2 cellular contexts compared by ENCODE assay signal in the genomic region with DNA sequence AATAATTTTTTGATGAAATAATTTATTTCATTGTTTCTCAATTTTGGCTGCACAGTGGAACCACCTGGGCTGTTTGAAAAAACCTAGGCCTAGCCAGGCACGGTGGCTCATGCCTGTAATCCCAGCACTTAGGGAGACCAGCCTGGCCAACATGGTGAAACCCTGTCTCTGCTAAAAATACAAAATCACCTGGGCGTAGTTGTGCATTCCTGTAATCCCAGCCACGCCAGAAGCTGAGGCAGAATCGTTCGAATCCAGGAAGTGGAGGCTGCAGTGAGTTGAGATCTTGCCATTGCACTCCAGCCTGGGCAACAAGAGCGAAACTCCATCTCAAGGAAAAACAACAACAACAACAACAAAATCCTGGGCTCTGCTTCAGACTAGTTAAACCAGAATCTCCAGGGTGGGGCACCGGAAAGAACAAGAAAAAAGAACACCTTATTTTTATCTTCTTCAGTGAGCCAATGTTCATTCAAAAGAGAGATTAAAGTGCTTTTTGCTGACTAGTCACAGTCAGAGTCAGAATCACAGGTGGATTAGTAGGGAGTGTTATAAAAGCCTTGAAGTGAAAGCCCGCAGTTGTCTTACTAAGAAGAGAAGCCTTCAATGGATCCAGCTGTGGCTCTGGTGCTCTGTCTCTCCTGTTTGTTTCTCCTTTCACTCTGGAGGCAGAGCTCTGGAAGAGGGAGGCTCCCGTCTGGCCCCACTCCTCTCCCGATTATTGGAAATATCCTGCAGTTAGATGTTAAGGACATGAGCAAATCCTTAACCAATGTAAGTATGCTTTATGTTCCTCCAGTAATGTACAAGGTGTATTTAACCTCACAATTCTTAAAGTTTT.
TF ChIP-seq lines count a peak whose summit lies in the region.

A gene (plus strand): TSS at position 516 of the 841 bp plus-strand sequence. CDS start 91 bp downstream, at position 607.

TF ChIP-seq in A549, 52 proteins besides CTCF, POLR2A, EP300 and RAD21:
- TF ChIP-seq JUNB (IDR thresholded peaks at IDR 0.05) (no peak), MAFK (IDR thresholded peaks at IDR 0.05; ENCODE audit: partially characterized antibody) (peak; percentile 19)
- TF ChIP-seq, protein P1, sequence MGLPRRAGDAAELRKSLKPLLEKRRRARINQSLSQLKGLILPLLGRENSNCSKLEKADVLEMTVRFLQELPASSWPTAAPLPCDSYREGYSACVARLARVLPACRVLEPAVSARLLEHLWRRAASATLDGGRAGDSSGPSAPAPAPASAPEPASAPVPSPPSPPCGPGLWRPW (IDR thresholded peaks at IDR 0.05), result no peak

TF ChIP-seq in HepG2, 621 proteins besides CTCF, POLR2A, EP300 and RAD21:
- TF ChIP-seq MAFF (IDR thresholded peaks at IDR 0.05; ENCODE audit: low read depth, low read length), result 0 out of 2 replicates have a peak, but pooled peaks have one; percentile 7
- TF ChIP-seq MAFK (conservative IDR thresholded peaks at IDR 0.05 in 1 of 2, IDR thresholded peaks at IDR 0.05 in 1 of 2; ENCODE audit: low read length in 2 of 2), result peak; percentile 30 to 60
- TF ChIP-seq, protein P2, sequence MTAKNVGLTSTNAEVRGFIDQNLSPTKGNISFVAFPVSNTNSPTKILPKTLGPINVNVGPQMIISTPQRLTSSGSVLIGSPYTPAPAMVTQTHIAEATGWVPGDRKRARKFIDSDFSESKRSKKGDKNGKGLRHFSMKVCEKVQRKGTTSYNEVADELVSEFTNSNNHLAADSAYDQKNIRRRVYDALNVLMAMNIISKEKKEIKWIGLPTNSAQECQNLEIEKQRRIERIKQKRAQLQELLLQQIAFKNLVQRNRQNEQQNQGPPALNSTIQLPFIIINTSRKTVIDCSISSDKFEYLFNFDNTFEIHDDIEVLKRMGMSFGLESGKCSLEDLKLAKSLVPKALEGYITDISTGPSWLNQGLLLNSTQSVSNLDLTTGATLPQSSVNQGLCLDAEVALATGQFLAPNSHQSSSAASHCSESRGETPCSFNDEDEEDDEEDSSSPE (CRISPR knock-in tag; IDR thresholded peaks at IDR 0.05), result no peak
- TF ChIP-seq CHCHD3 (CRISPR knock-in tag; IDR thresholded peaks at IDR 0.05), result no peak
- TF ChIP-seq, protein P3, sequence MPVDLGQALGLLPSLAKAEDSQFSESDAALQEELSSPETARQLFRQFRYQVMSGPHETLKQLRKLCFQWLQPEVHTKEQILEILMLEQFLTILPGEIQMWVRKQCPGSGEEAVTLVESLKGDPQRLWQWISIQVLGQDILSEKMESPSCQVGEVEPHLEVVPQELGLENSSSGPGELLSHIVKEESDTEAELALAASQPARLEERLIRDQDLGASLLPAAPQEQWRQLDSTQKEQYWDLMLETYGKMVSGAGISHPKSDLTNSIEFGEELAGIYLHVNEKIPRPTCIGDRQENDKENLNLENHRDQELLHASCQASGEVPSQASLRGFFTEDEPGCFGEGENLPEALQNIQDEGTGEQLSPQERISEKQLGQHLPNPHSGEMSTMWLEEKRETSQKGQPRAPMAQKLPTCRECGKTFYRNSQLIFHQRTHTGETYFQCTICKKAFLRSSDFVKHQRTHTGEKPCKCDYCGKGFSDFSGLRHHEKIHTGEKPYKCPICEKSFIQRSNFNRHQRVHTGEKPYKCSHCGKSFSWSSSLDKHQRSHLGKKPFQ (CRISPR knock-in tag; IDR thresholded peaks at IDR 0.05; ENCODE audit: insufficient replicate concordance), result no peak
- no peak for TF ChIP-seq SUZ12 (IDR thresholded peaks at IDR 0.05; ENCODE audit: low read depth, low read length)
